21 cellular contexts compared by ENCODE assay signal in genomic region chr9:16099901-16100300, GRCh38.
DNase-seq lines count a peak whose midpoint lies in the region; ATAC-seq, FAIRE-seq and TF ChIP-seq lines count a peak whose summit lies in the region.
"Had no signal": no experiment of that assay in that cellular context is flagged by ENCODE, and none has a peak within 500 bp of the region (broad histone marks: within the 10 kb centered on the region; RNA-seq: fewer than 3 reads in every experiment).

No MANE protein-coding gene starts in this region.

- no peaks in the 10 kb centered on the region for H3K27me3 ChIP-seq in pancreas
- H3K27me3 ChIP-seq in stomach, result no peaks in the 10 kb centered on the region
- H3K27me3 ChIP-seq: BLaER1 had no signal

- TF ChIP-seq POLR2A in stomach (IDR thresholded peaks at IDR 0.05), result no peak

- WGBS in mesodermal cell (ENCODE audit: insufficient coverage in 2 of 2), 2 experiments, result no CpG with 5 or more reads among the region's 2 CpGs
- WGBS in pancreas, 2 donors, result 44 to 47% methylated on average over 2 of the region's 2 CpGs
- 43 to 76% (median 56%) methylated on average over 2 of the region's 2 CpGs for WGBS in stomach, 5 donors

- H3K4me1 ChIP-seq in mesodermal cell (ENCODE audit: control insufficient read depth, insufficient read depth, low read length, poor library complexity, severe bottlenecking) (peaks cover 20% of the 10 kb centered on the region), pancreas (peaks cover 0 to 8% (median 0%) of the 10 kb centered on the region in 3 donors), stomach (peaks cover 0 to 31% (median 13%) of the 10 kb centered on the region in 4 donors)
- H3K4me1 ChIP-seq: BLaER1 had no signal

- H3K27ac ChIP-seq in mesodermal cell (ENCODE audit: low read depth, low read length, severe bottlenecking), result peak overlapping the region; percentile 85
- no peak overlapping the region for H3K27ac ChIP-seq in pancreas
- H3K27ac ChIP-seq in stomach, result no peak overlapping the region
- H3K27ac ChIP-seq: BLaER1 had no signal

- TF ChIP-seq EP300 in stomach (IDR thresholded peaks at IDR 0.05), result no peak

- peaks cover 0 to 2% (median 0%) of the 10 kb centered on the region in 5 experiments for H3K9me3 Mint-ChIP-seq in brain

- no peaks in the 10 kb centered on the region for H3K9me3 ChIP-seq in mesodermal cell (ENCODE audit: control insufficient read depth, low read length)
- no peaks in the 10 kb centered on the region for H3K9me3 ChIP-seq in pancreas
- no peaks in the 10 kb centered on the region for H3K9me3 ChIP-seq in stomach

- peaks cover 69% of the 10 kb centered on the region for H3K4me1 Mint-ChIP-seq in brain
- H3K4me1 Mint-ChIP-seq: CD8-positive, alpha-beta memory T cell had no signal

- H3K27ac Mint-ChIP-seq in brain, result peak overlapping the region in 3 of 5 experiments; percentile 84 to 91 (median 88)
- H3K27ac Mint-ChIP-seq: CD8-positive, alpha-beta memory T cell had no signal

- in situ Hi-C loops in GM13977 (cut with MboI; ENCODE audit: low pct_unique_long_range_greater_than_20kb, low sequenced_read_pairs, unreplicated experiment), result no loop called here

- peak overlapping the region in 1 of 5 experiments; percentile 15 for H3K4me3 Mint-ChIP-seq in brain
- H3K4me3 Mint-ChIP-seq: CD8-positive, alpha-beta memory T cell had no signal

- H3K36me3 Mint-ChIP-seq in brain, result no peaks in the 10 kb centered on the region
- H3K36me3 Mint-ChIP-seq: CD8-positive, alpha-beta memory T cell had no signal

- no peaks in the 10 kb centered on the region for H3K27me3 Mint-ChIP-seq in brain
- H3K27me3 Mint-ChIP-seq: CD8-positive, alpha-beta memory T cell had no signal

- intact Hi-C loops in pancreas (cut with DNase I) (no loop called here), stomach (cut with DNase I; ENCODE audit: low total_unique reads) (no loop called here)

- H3K4me3 ChIP-seq in mesodermal cell (ENCODE audit: extremely low read depth, insufficient read depth, low read length, poor library complexity, severe bottlenecking) (no peak overlapping the region), pancreas (no peak overlapping the region), stomach (no peak overlapping the region)
- H3K4me3 ChIP-seq: BLaER1, GM12878 had no signal

- FAIRE-seq in pancreas (lab: Jason Lieb, UNC), result no peak
- FAIRE-seq: GM12878, GM18507 had no signal

- TF ChIP-seq CTCF in brain (conservative IDR thresholded peaks at IDR 0.05), result no peak
- no peak for TF ChIP-seq CTCF in pancreas (IDR thresholded peaks at IDR 0.05)
- TF ChIP-seq CTCF in GM13977 (IDR thresholded peaks at IDR 0.05; ENCODE audit: extremely low read depth, insufficient read depth, missing control alignments), result no peak
- TF ChIP-seq CTCF in stomach (IDR thresholded peaks at IDR 0.05), result no peak

- ATAC-seq in pancreas, result peak; percentile 31 to 80 (median 67)
- ATAC-seq: GM12878, PC-3 had no signal

- DNase-seq in COLO829 (ENCODE audit: low spot score), result peak; percentile 77
- no peak for DNase-seq in pancreas
- DNase-seq in GM13977 (ENCODE audit: low spot score), result no peak
- no peak for DNase-seq in SKM-1 treated with dmso at 0.1 percent for 144 hours (lab: John Stamatoyannopoulos, UW; ENCODE audit: unreplicated experiment)
- DNase-seq in stomach, result no peak
- DNase-seq in H4 (ENCODE audit: low spot score), result no peak
- DNase-seq: CD8-positive, alpha-beta memory T cell; GDM1; GOT3; KBM-7; NCI-H1417 treated with DMSO at 0.1 percent for 48 hours; NCI-H1930; NCI-H2171; NCI-H446; NCI-H774; PC-3 had no signal

- H3K36me3 ChIP-seq in mesodermal cell (ENCODE audit: control insufficient read depth, insufficient read depth, low read length) (no peaks in the 10 kb centered on the region), pancreas (no peaks in the 10 kb centered on the region), stomach (no peaks in the 10 kb centered on the region)
- H3K36me3 ChIP-seq: BLaER1 had no signal
